21 cellular contexts compared by ENCODE assay signal in the genomic region with DNA sequence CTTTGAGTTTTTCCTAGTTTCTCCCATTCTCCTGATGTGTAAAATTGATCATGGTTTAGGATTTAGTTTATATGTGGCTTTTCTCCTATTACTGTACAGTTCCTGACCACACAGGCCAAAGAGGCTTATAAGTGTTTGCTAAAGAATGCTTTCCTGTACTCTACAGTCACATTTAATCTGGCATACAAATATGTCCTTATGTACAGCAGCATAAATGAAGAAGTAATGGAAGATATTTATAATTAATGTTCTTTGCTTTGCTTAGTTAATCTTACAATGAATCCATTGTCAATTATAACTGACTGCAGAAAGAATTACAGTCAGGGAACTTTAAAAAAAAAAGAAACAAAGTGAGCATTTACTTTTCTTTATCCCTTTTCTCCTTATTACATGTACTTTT.
A peak's percentile ranks its signal among the peaks of the same experiment; 100 is the strongest.
DNase-seq lines count a peak whose midpoint lies in the region; ATAC-seq, FAIRE-seq and TF ChIP-seq lines count a peak whose summit lies in the region.
"Had no signal": no experiment of that assay in that cellular context is flagged by ENCODE, and none has a peak within 500 bp of the region (broad histone marks: within the 10 kb centered on the region; RNA-seq: fewer than 3 reads in every experiment).

No MANE protein-coding gene starts in this region.

- POLR2A ChIA-PET in PC-3 (lab: Charles Lee; ENCODE audit: unreplicated experiment) = no interaction called here

- H3K4me3 ChIP-seq in retinal pigment epithelial cell (ENCODE audit: low read length) = no peak overlapping the region
- no peak overlapping the region for H3K4me3 ChIP-seq in BE2C (ENCODE audit: low read depth, low read length)
- H3K4me3 ChIP-seq in PC-3 (ENCODE audit: low read length) = no peak overlapping the region
- H3K4me3 ChIP-seq: BLaER1 treated with 17β-estradiol and CSF1 and Interleukin-3, amounts not matched to agents 10 nM and 100 nM; GM23248 had no signal

- no peaks in the 10 kb centered on the region for H4K20me1 ChIP-seq in PC-3 (ENCODE audit: low read length)
- H4K20me1 ChIP-seq: BLaER1 treated with 17β-estradiol and CSF1 and Interleukin-3, amounts not matched to agents 10 nM and 100 nM had no signal

- TF ChIP-seq CTCF in D721Med (IDR thresholded peaks at IDR 0.05; ENCODE audit: insufficient read depth, missing control alignments) (no peak), retinal pigment epithelial cell (conservative IDR thresholded peaks at IDR 0.05; ENCODE audit: low read depth, low read length) (no peak), BE2C (IDR thresholded peaks at IDR 0.05; ENCODE audit: low read depth, low read length) (no peak), PC-3 (conservative IDR thresholded peaks at IDR 0.05; ENCODE audit: low read depth, low read length) (no peak)

- no peak overlapping the region for H2AFZ ChIP-seq in PC-3 (ENCODE audit: low read length)
- H2AFZ ChIP-seq: GM23248 had no signal

- no peaks in the 10 kb centered on the region for H3K79me2 ChIP-seq in PC-3 (ENCODE audit: low read length)

- BruUV-seq in PC-3 (replicated peaks; lab: Mats Ljungman, UMichigan) = no TSS peak

- CTCF ChIA-PET in PC-3 (lab: Charles Lee) = no interaction called here

- DNase-seq in D721Med (ENCODE audit: insufficient read length, low spot score) (no peak), DMS53 treated with DMSO at 0.1 percent for 48 hours (lab: John Stamatoyannopoulos, UW; ENCODE audit: unreplicated experiment) (peak; percentile 19), epidermal melanocyte (ENCODE audit: insufficient read length, low spot score) (peak; percentile 38), retinal pigment epithelial cell (ENCODE audit: low read depth) (peak; percentile 26), BE2C (no peak), PC-3 (no peak), NCI-H187 treated with DMSO at 0.1 percent for 48 hours (lab: John Stamatoyannopoulos, UW) (no peak)
- DNase-seq: Calu3; CD4-positive, alpha-beta T cell; CD8-positive, alpha-beta memory T cell; COR-L47; DMS153; DMS79 treated with DMSO at 0.1 percent for 48 hours; GF-D8; GM23248; H7; HCEC 1CT had no signal

- H3K27me3 ChIP-seq in BE2C (no peaks in the 10 kb centered on the region), PC-3 (ENCODE audit: low read length) (no peaks in the 10 kb centered on the region)
- H3K27me3 ChIP-seq: BLaER1 treated with 17β-estradiol and CSF1 and Interleukin-3, amounts not matched to agents 10 nM and 100 nM had no signal

- no peaks in the 10 kb centered on the region for H3K4me1 ChIP-seq in BE2C
- H3K4me1 ChIP-seq in PC-3 (ENCODE audit: insufficient read depth, low read length) = no peaks in the 10 kb centered on the region
- H3K4me1 ChIP-seq: BLaER1 treated with 17β-estradiol and CSF1 and Interleukin-3, amounts not matched to agents 10 nM and 100 nM had no signal

- H3K36me3 ChIP-seq in BE2C (no peaks in the 10 kb centered on the region), PC-3 (ENCODE audit: low read depth, low read length) (no peaks in the 10 kb centered on the region)
- H3K36me3 ChIP-seq: BLaER1 treated with 17β-estradiol and CSF1 and Interleukin-3, amounts not matched to agents 10 nM and 100 nM had no signal

- no peak for ATAC-seq in PC-3

- no peak overlapping the region for H3K9ac ChIP-seq in PC-3 (ENCODE audit: low read length)
- H3K9ac ChIP-seq: BLaER1 treated with 17β-estradiol and CSF1 and Interleukin-3, amounts not matched to agents 10 nM and 100 nM; GM23248 had no signal

- H3K9me3 ChIP-seq in BE2C (no peaks in the 10 kb centered on the region), PC-3 (ENCODE audit: low read length) (no peaks in the 10 kb centered on the region)
- H3K9me3 ChIP-seq: BLaER1 treated with 17β-estradiol and CSF1 and Interleukin-3, amounts not matched to agents 10 nM and 100 nM had no signal

- H3K27ac ChIP-seq in PC-3 (ENCODE audit: low read length) = no peak overlapping the region
- H3K27ac ChIP-seq: BLaER1 treated with 17β-estradiol and CSF1 and Interleukin-3, amounts not matched to agents 10 nM and 100 nM; GM23248 had no signal

- H3F3A ChIP-seq in PC-3 (ENCODE audit: low read length, unreplicated experiment) = no peaks in the 10 kb centered on the region

- intact Hi-C loops in PC-3 (cut with micrococcal nuclease) = no loop called here

- no peaks in the 10 kb centered on the region for H3K9me2 ChIP-seq in PC-3 (replicated peaks; ENCODE audit: low read length)

- FAIRE-seq in D721Med (lab: Jason Lieb, UNC) = peak; percentile 16
- FAIRE-seq: GM12891, GM18507, H1 had no signal

- no peak overlapping the region for H3K4me2 ChIP-seq in PC-3 (ENCODE audit: low read length)
- H3K4me2 ChIP-seq: BLaER1 treated with 17β-estradiol and CSF1 and Interleukin-3, amounts not matched to agents 10 nM and 100 nM had no signal

Comparison
In these comparisons a context has a peak if more than half of its experiments do, and no peak if none do; other contexts are left out.
1. DNase-seq: peak in DMS53 treated with DMSO at 0.1 percent for 48 hours (single experiment), epidermal melanocyte (single experiment) and retinal pigment epithelial cell (single experiment); none in D721Med (single experiment), BE2C (single experiment), PC-3 (single experiment) and NCI-H187 treated with DMSO at 0.1 percent for 48 hours (single experiment).